24 cellular contexts compared by ENCODE assay signal in the genomic region with DNA sequence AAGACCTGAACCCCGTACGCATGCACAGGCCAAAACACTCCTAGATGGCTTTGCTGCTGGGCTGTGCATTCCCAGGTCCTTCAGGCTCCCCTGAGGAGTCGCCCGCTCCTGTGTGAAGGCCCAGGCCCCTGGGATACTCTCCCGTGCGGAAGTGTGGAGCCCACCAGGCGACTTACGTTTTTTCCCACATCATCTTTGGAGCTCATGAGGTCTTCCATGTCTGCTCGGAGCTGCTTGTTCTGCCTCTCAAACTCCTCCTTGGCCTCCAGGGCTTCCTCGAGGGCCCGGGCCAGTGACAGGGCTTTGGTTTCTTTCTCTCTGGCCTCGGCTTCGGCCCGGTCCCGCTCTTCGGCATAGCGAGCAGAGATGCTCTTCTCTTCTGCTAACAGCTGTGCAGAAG.
"Had no signal": no experiment of that assay in that cellular context is flagged by ENCODE, and none has a peak within 500 bp of the region (broad histone marks: within the 10 kb centered on the region; RNA-seq: fewer than 3 reads in every experiment).

No MANE protein-coding gene starts in this region.

- H3K4me1 ChIP-seq: colonic mucosa, esophagus squamous epithelium, lower lobe of right lung, prostate gland, right atrium auricular region, stomach, thyroid gland had no signal

- H3K9me3 ChIP-seq: colonic mucosa, esophagus squamous epithelium, heart right ventricle, lower lobe of right lung, mucosa of descending colon, prostate gland, right atrium auricular region, stomach, thyroid gland had no signal

- H3K36me3 ChIP-seq: colonic mucosa had no signal

- H3K4me3 ChIP-seq: colonic mucosa, esophagus squamous epithelium, heart right ventricle, lower lobe of right lung, mucosa of descending colon, prostate gland, right atrium auricular region, stomach, thyroid gland had no signal

- ATAC-seq: heart right ventricle; left ventricle myocardium superior; lower lobe of right lung; mucosa of descending colon; natural killer cell treated with Interleukin-12 subunit alpha and Interleukin-12 subunit beta and Interleukin-15 and Interleukin-18, amount 100 ng/mL, for 72 hours; sciatic nerve; stimulated activated effector memory CD8-positive, alpha-beta T cell treated with anti-CD3 and anti-CD28 coated beads, Interleukin-12 subunit alpha, Interleukin-12 subunit beta, amount 100 ng/mL, for 72 hours had no signal

- H3K27ac ChIP-seq: colonic mucosa, esophagus squamous epithelium, lower lobe of right lung, prostate gland, right atrium auricular region, stomach, thyroid gland had no signal

- H3K27me3 ChIP-seq: colonic mucosa, esophagus squamous epithelium, heart right ventricle, right atrium auricular region, stomach, thyroid gland had no signal

- DNase-seq: colonic mucosa; effector memory CD4-positive, alpha-beta T cell; erythroblast; esophagus squamous epithelium; foreskin melanocyte; glutamatergic neuron; heart right ventricle; hypothalamus; immature natural killer cell; left ventricle myocardium superior; lower lobe of right lung; mucosa of descending colon; naive B cell; nucleus accumbens; stimulated activated CD4-positive, alpha-beta T cell treated with anti-CD3 and anti-CD28 coated beads, Interleukin-2, amount 100 ng/mL, for 24 hours; stimulated activated CD4-positive, alpha-beta T cell treated with anti-CD3 and anti-CD28 coated beads, Interleukin-4, amount 100 ng/mL, for 24 hours; stimulated activated naive CD4-positive, alpha-beta T cell treated with Interleukin-2 at 50 U/mL for 16 hours; stomach; thyroid gland had no signal
